In genomic region chr18:63237486-63237885, GRCh38 we compare ENCODE assay signal across 1 cellular context.
TF ChIP-seq lines count a peak whose summit lies in the region.

No MANE protein-coding gene starts in this region.

TF ChIP-seq in GM23338, 12 proteins besides CTCF, POLR2A, EP300 and RAD21 (continued from another document):
- no peak for TF ChIP-seq ZNF462 (CRISPR knock-in tag; IDR thresholded peaks at IDR 0.05)
- TF ChIP-seq ZNF114 (CRISPR knock-in tag; IDR thresholded peaks at IDR 0.05) = no peak
- no peak for TF ChIP-seq CREB1 (CRISPR knock-in tag; IDR thresholded peaks at IDR 0.05; ENCODE audit: low read depth)
- TF ChIP-seq, protein P1, sequence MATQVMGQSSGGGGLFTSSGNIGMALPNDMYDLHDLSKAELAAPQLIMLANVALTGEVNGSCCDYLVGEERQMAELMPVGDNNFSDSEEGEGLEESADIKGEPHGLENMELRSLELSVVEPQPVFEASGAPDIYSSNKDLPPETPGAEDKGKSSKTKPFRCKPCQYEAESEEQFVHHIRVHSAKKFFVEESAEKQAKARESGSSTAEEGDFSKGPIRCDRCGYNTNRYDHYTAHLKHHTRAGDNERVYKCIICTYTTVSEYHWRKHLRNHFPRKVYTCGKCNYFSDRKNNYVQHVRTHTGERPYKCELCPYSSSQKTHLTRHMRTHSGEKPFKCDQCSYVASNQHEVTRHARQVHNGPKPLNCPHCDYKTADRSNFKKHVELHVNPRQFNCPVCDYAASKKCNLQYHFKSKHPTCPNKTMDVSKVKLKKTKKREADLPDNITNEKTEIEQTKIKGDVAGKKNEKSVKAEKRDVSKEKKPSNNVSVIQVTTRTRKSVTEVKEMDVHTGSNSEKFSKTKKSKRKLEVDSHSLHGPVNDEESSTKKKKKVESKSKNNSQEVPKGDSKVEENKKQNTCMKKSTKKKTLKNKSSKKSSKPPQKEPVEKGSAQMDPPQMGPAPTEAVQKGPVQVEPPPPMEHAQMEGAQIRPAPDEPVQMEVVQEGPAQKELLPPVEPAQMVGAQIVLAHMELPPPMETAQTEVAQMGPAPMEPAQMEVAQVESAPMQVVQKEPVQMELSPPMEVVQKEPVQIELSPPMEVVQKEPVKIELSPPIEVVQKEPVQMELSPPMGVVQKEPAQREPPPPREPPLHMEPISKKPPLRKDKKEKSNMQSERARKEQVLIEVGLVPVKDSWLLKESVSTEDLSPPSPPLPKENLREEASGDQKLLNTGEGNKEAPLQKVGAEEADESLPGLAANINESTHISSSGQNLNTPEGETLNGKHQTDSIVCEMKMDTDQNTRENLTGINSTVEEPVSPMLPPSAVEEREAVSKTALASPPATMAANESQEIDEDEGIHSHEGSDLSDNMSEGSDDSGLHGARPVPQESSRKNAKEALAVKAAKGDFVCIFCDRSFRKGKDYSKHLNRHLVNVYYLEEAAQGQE (IDR thresholded peaks at IDR 0.05; ENCODE audit: unreplicated experiment) = no peak
- no peak for TF ChIP-seq POLR2AphosphoS5 (IDR thresholded peaks at IDR 0.05; ENCODE audit: low read depth)
